17 cellular contexts compared by ENCODE assay signal in the genomic region with DNA sequence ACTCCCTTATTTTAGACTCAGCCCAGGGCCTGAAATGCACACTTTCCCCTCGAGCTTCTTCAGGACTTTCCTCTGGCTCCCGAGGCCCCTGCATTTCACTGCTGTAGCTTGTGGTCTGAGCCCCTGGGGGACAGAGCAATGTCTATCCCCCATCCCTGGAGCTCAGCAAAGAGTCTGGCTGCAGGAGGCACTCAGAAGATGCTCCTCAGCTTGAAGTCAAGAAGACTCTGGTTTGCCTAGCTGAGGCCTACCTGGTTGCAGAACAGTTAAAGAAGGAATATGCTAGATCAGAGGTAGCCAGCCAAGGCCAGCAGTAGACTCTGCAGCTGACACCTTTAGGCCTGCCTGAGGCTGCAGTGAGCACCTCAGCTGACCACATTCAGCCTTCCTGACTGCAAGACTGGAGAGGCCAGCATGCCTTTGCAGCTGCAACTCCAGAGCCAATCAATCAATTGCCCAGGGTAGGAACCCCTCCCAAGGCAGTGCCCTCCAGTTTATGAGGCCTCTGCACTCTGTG. TPM values are rescaled to one million over a fixed set of nuclear protein-coding genes. Genes with fewer than 3 reads are reported as not detected.
DNase-seq lines count a peak whose midpoint lies in the region; ATAC-seq, FAIRE-seq and TF ChIP-seq lines count a peak whose summit lies in the region.
"Had no signal": no experiment of that assay in that cellular context is flagged by ENCODE, and none has a peak within 500 bp of the region (broad histone marks: within the 10 kb centered on the region; RNA-seq: fewer than 3 reads in every experiment).

No MANE protein-coding gene starts in this region.

- 72% methylated on average over 2 of the region's 2 CpGs for WGBS in K562 (ENCODE audit: insufficient coverage, low coverage, missing lambda C conversion rate)

- FAIRE-seq in K562 (lab: Jason Lieb, UNC), result no peak
- FAIRE-seq: A549 had no signal

- no peaks in the 10 kb centered on the region for H4K20me1 ChIP-seq in K562 (replicated peaks; ENCODE audit: control insufficient read depth, insufficient read depth, low read length)

- H3K27me3 ChIP-seq in K562 (ENCODE audit: control insufficient read depth in 2 of 2, insufficient read depth in 2 of 2, low read length in 2 of 2), result no peaks in the 10 kb centered on the region
- H3K27me3 ChIP-seq: left lung, neural progenitor cell had no signal

- peaks cover 85% of the 10 kb centered on the region for H3K4me1 Mint-ChIP-seq in activated CD4-positive, alpha-beta T cell treated with anti-CD3 and anti-CD28 coated beads, Interleukin-2, amount 10 ng/mL, durations not matched to agents 7 days and 5 days
- peaks cover 98% of the 10 kb centered on the region for H3K4me1 Mint-ChIP-seq in stimulated activated naive CD8-positive, alpha-beta T cell treated with anti-CD3 and anti-CD28 coated beads, Interleukin-15, amount 100 ng/mL, for 72 hours

- CTCF ChIA-PET in activated CD4-positive, alpha-beta T cell treated with anti-CD3 and anti-CD28 coated beads, Interleukin-2, amount 10 ng/mL, durations not matched to agents 7 days and 5 days (lab: Charles Lee), result interaction anchor here (0.7 to 5.2 kb wide), 14 partner anchors 10 to 95 kb away, joined by 3 to 26 read pairs (median 4); no protein-coding TSS in a partner anchor
- CTCF ChIA-PET in K562 (lab: Yijun Ruan, JAX; ENCODE audit: low intra/inter-chr PET ratio), result no interaction called here

- H3K36me3 Mint-ChIP-seq in activated CD4-positive, alpha-beta T cell treated with anti-CD3 and anti-CD28 coated beads, Interleukin-2, amount 10 ng/mL, durations not matched to agents 7 days and 5 days (ENCODE audit: low read depth), result peaks cover 18% of the 10 kb centered on the region
- H3K36me3 Mint-ChIP-seq: neural progenitor cell had no signal

- H3K4me1 ChIP-seq in K562 (replicated peaks in 1 of 2; ENCODE audit: control insufficient read depth in 2 of 2, insufficient read depth in 2 of 2, low read length in 2 of 2), result peaks cover 6 to 36% of the 10 kb centered on the region in 2 experiments
- H3K4me1 ChIP-seq: A549, neural progenitor cell had no signal

- no peak for TF ChIP-seq POLR2A in K562 (conservative IDR thresholded peaks at IDR 0.05)

- TF ChIP-seq EP300 in K562 (IDR thresholded peaks at IDR 0.05; ENCODE audit: low read length), result no peak

- H3K9me3 Mint-ChIP-seq in activated CD4-positive, alpha-beta T cell treated with anti-CD3 and anti-CD28 coated beads, Interleukin-2, amount 10 ng/mL, durations not matched to agents 7 days and 5 days, result peaks cover 5% of the 10 kb centered on the region
- peaks cover 4 to 7% of the 10 kb centered on the region in 2 donors for H3K9me3 Mint-ChIP-seq in stimulated activated naive CD8-positive, alpha-beta T cell treated with anti-CD3 and anti-CD28 coated beads, Interleukin-15, amount 100 ng/mL, for 72 hours
- H3K9me3 Mint-ChIP-seq: neural progenitor cell had no signal

- H3K79me2 ChIP-seq in K562 (ENCODE audit: control insufficient read depth, insufficient read depth, low read length), result no peaks in the 10 kb centered on the region

- H3K9ac ChIP-seq in K562 (ENCODE audit: insufficient read depth in 1 of 2, low read depth in 2 of 2, low read length in 2 of 2), result no peak overlapping the region
- H3K9ac ChIP-seq: neural progenitor cell had no signal

- intact Hi-C loops in K562 (cut with micrococcal nuclease), result no loop called here

- TF ChIP-seq RAD21 in K562 (CRISPR knock-in tag; conservative IDR thresholded peaks at IDR 0.05 in 1 of 2, IDR thresholded peaks at IDR 0.05 in 1 of 2), result no peak

- H2AFZ ChIP-seq in K562 (ENCODE audit: low read depth, low read length), result peak overlapping the region; percentile 90
- H2AFZ ChIP-seq: neural progenitor cell had no signal

- no peak overlapping the region for H3K27ac ChIP-seq in K562 (ENCODE audit: extremely low read depth, low read depth, low read length)
- H3K27ac ChIP-seq: A549, neural progenitor cell had no signal

- POLR2A ChIA-PET in activated CD4-positive, alpha-beta T cell treated with anti-CD3 and anti-CD28 coated beads, Interleukin-2, amount 10 ng/mL, durations not matched to agents 7 days and 5 days (lab: Charles Lee), result interaction anchor here (0.5 to 2.3 kb wide), 7 partner anchors 9 to 75 kb away, joined by 3 to 9 read pairs (median 3); partner anchors contain the start of gene IKZF1
- POLR2A ChIA-PET in K562 (lab: Yijun Ruan, JAX), result interaction anchor here (0.7 to 1.0 kb wide), 2 partner anchors 16 to 63 kb away, joined by 4 read pairs; no protein-coding TSS in a partner anchor

- no peak overlapping the region; the same call in 1 of the 2 replicates for H3K4me2 ChIP-seq in K562 (ENCODE audit: insufficient read depth, low read length)
- H3K4me2 ChIP-seq: A549, neural progenitor cell had no signal

- DNase-seq in activated CD4-positive, alpha-beta T cell treated with anti-CD3 and anti-CD28 coated beads, Interleukin-2, amount 10 ng/mL, durations not matched to agents 7 days and 5 days, result peak; percentile 12
- DNase-seq in activated CD4-positive, alpha-beta T cell treated with anti-CD3 and anti-CD28 coated beads, Interleukin-2, amount 50 U/mL, for 4 hours, result no peak
- DNase-seq in RPMI8226, result peak; percentile 43
- DNase-seq in K562 (ENCODE audit: extremely low read depth in 1 of 4, low spot score in 3 of 4), result no peak
- peak in 1 of 2 donors; percentile 21 for DNase-seq in stimulated activated naive CD8-positive, alpha-beta T cell treated with anti-CD3 and anti-CD28 coated beads, Interleukin-15, amount 100 ng/mL, for 72 hours
- no peak for DNase-seq in NCI-H1694 treated with DMSO at 0.1 percent for 48 hours (lab: John Stamatoyannopoulos, UW)
- DNase-seq in HUDEP-2 (lab: John Stamatoyannopoulos, UW; ENCODE audit: unreplicated experiment in 76 of 76), result no peak
- no peak for DNase-seq in SW 1271 (lab: John Stamatoyannopoulos, UW)
- DNase-seq: cortex of kidney, NCI-H1048, NCI-H226, PC-3 had no signal

- no peaks in the 10 kb centered on the region for H3K27me3 Mint-ChIP-seq in activated CD4-positive, alpha-beta T cell treated with anti-CD3 and anti-CD28 coated beads, Interleukin-2, amount 10 ng/mL, durations not matched to agents 7 days and 5 days
- H3K27me3 Mint-ChIP-seq in stimulated activated naive CD8-positive, alpha-beta T cell treated with anti-CD3 and anti-CD28 coated beads, Interleukin-15, amount 100 ng/mL, for 72 hours, result no peaks in the 10 kb centered on the region

- in situ Hi-C loops in K562 (cut with MboI), result no loop called here

- BruUV-seq in K562 (replicated peaks; lab: Mats Ljungman, UMichigan), result no TSS peak

- no peaks in the 10 kb centered on the region for H3K9me3 ChIP-seq in K562 (replicated peaks; ENCODE audit: control insufficient read depth, insufficient read depth, low read depth, low read length)
- H3K9me3 ChIP-seq: A549, left lung had no signal

- no peak for ATAC-seq in K562
- no peak for ATAC-seq in stimulated activated naive CD8-positive, alpha-beta T cell treated with anti-CD3 and anti-CD28 coated beads, Interleukin-15, amount 100 ng/mL, for 72 hours
- ATAC-seq: A549, PC-3, sciatic nerve had no signal

- H3K4me3 Mint-ChIP-seq in activated CD4-positive, alpha-beta T cell treated with anti-CD3 and anti-CD28 coated beads, Interleukin-2, amount 10 ng/mL, durations not matched to agents 7 days and 5 days, result peak overlapping the region; percentile 52
- peak overlapping the region; percentile 87 to 88 for H3K4me3 Mint-ChIP-seq in stimulated activated naive CD8-positive, alpha-beta T cell treated with anti-CD3 and anti-CD28 coated beads, Interleukin-15, amount 100 ng/mL, for 72 hours
- H3K4me3 Mint-ChIP-seq: neural progenitor cell had no signal

- no peaks in the 10 kb centered on the region for H3K36me3 ChIP-seq in K562 (ENCODE audit: control insufficient read depth, insufficient read depth, low read length)
- H3K36me3 ChIP-seq: left lung, neural progenitor cell had no signal

- H3K4me3 ChIP-seq in K562, result no peak overlapping the region
- H3K4me3 ChIP-seq: A549, left lung, neural progenitor cell had no signal

- peak overlapping the region; percentile 98 for H3K27ac Mint-ChIP-seq in activated CD4-positive, alpha-beta T cell treated with anti-CD3 and anti-CD28 coated beads, Interleukin-2, amount 10 ng/mL, durations not matched to agents 7 days and 5 days
- H3K27ac Mint-ChIP-seq in stimulated activated naive CD8-positive, alpha-beta T cell treated with anti-CD3 and anti-CD28 coated beads, Interleukin-15, amount 100 ng/mL, for 72 hours, result peak overlapping the region; percentile 96 to 97

- no peaks in the 10 kb centered on the region for H3K9me1 ChIP-seq in K562 (ENCODE audit: control insufficient read depth, insufficient read depth, low read length)

- no peak for TF ChIP-seq CTCF in K562 (IDR thresholded peaks at IDR 0.05 in 2 of 3, conservative IDR thresholded peaks at IDR 0.05 in 1 of 3; ENCODE audit: insufficient read depth in 2 of 3, low read depth in 1 of 3, low read length in 3 of 3)

RNA-seq across cellular contexts. Expression of gene IKZF1, which starts 36.9 kb away (rescaled TPM):
- 100 to 1,000 TPM; 379 to 406 TPM for total RNA-seq in activated CD4-positive, alpha-beta T cell treated with anti-CD3 and anti-CD28 coated beads, Interleukin-2, amount 10 ng/mL, durations not matched to agents 7 days and 5 days
- total RNA-seq in K562 (2011; cell fraction: chromatin; rRNA removed; ENCODE audit: low replicate concordance), result 53.3 and 122 TPM in 2 replicates
- 37.5 and 50.9 TPM in 2 replicates for total RNA-seq in K562 (2011; cell fraction: nucleolus; rRNA removed)
- 76.8 and 139 TPM in 2 replicates for total RNA-seq in K562 (2011; cell fraction: nucleoplasm; rRNA removed)
- 66.5 and 98.0 TPM in 2 replicates for total RNA-seq in K562 (2014; rRNA removed)
- total RNA-seq in K562 (2014; rRNA removed; fragmentation: Illumina TruSeq; extraction: Trizol), result 43.8 and 45.6 TPM in 2 replicates
- total RNA-seq in K562 (2015; rRNA removed; fragmentation: Illumina TruSeq; extraction: Trizol), result 43.4 and 44.7 TPM in 2 replicates
- 85.3 and 96.6 TPM in 2 replicates for total RNA-seq in K562 (2021)
- 28.4 and 36.2 TPM in 2 replicates for polyA plus RNA-seq in K562 (2011; rRNA removed)
- polyA plus RNA-seq in K562 (2011; cell fraction: cytosol; rRNA removed), result 34.4 and 57.9 TPM in 2 replicates
- 43.0 and 50.8 TPM in 2 replicates for polyA plus RNA-seq in K562 (2011; cell fraction: nucleus; rRNA removed)
- 35.8 and 46.0 TPM in 2 replicates for polyA plus RNA-seq in K562 (2012)
- polyA plus RNA-seq in K562 (2014; fragmentation: Illumina TruSeq; extraction: Trizol), result 37.3 and 50.3 TPM in 2 replicates
- 10 to 100 TPM; 12.6 to 14.7 TPM for polyA plus RNA-seq in K562 (2014; fragmentation: Nextera tagmentation; extraction: Ambion mirVana)
- polyA plus RNA-seq in K562 (2014; rRNA removed), result 30.9 and 37.2 TPM in 2 replicates
- polyA minus RNA-seq in K562 (2011; rRNA and poly(A)+ RNA removed), result 82.8 and 85.1 TPM in 2 replicates
- 60.8 and 72.3 TPM in 2 replicates for polyA minus RNA-seq in K562 (2011; cell fraction: cytosol; rRNA and poly(A)+ RNA removed)
- 77.0 and 96.0 TPM in 2 replicates for polyA minus RNA-seq in K562 (2011; cell fraction: nucleus; rRNA and poly(A)+ RNA removed)
- total RNA-seq: fibroblast of lung, PC-3 had no signal
- polyA plus RNA-seq: A549 had no signal

Comparison
In these comparisons a context has a peak if more than half of its experiments do, and no peak if none do; other contexts are left out.
1. DNase-seq: peak in activated CD4-positive, alpha-beta T cell treated with anti-CD3 and anti-CD28 coated beads, Interleukin-2, amount 10 ng/mL, durations not matched to agents 7 days and 5 days (single experiment) and RPMI8226 (single experiment); none in activated CD4-positive, alpha-beta T cell treated with anti-CD3 and anti-CD28 coated beads, Interleukin-2, amount 50 U/mL, for 4 hours (0 of 2), K562 (0 of 4), NCI-H1694 treated with DMSO at 0.1 percent for 48 hours (single experiment), HUDEP-2 (0 of 76) and SW 1271 (0 of 2).